8 cellular contexts compared by ENCODE assay signal in the genomic region with DNA sequence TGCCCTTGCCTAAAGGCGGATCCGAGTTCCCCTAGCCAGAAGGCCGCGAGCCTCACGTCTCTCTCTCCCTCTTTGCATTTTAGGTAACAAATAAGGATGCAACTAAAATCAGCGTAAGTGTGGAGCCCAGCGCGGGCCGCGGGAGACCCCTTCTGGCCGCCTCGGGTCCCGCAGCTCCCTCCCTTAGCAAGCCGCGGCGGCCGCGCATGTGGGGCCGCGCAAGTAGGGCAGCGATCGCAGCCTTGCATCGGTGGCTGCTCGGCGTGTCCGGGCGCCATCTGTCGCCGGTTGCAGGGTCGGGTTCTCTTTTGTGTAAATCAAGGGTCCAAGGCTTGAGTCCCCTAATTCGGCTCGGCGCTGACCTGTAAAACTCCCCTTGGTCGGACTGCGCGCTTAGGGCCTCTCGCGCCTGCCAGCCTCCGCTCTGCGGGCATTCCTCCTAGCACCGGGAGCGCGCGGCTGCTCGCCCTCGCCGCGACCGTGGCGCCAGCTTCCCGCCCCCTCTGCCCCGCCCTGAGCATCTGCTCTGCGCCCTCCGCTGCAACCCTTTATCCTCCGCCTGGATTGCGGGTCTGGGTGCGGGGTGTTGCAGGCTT. TPM values are rescaled to one million over a fixed set of nuclear protein-coding genes. Genes with fewer than 3 reads are reported as not detected.
DNase-seq lines count a peak whose midpoint lies in the region; ATAC-seq, FAIRE-seq and TF ChIP-seq lines count a peak whose summit lies in the region.

No MANE protein-coding gene starts in this region.

- H4K8ac ChIP-seq in H1 (ENCODE audit: extremely low read depth, insufficient read depth, low read length), result no peak overlapping the region

- peaks cover 3 to 11% of the 10 kb centered on the region in 2 experiments for H4K20me1 ChIP-seq in H1 (replicated peaks in 1 of 2; ENCODE audit: control insufficient read depth in 1 of 2, insufficient read depth in 2 of 2, low read length in 2 of 2)

- H3K4ac ChIP-seq in H1 (replicated peaks; ENCODE audit: insufficient read length, low read depth, low read length), result no peak overlapping the region

- H3K36me3 ChIP-seq in H1 (ENCODE audit: control insufficient read depth in 2 of 4, insufficient read depth in 4 of 4, low read length in 3 of 4) (no peaks in the 10 kb centered on the region), mesodermal cell (ENCODE audit: control insufficient read depth, insufficient read depth, low read length) (no peaks in the 10 kb centered on the region)

- H3K79me2 ChIP-seq in H1 (ENCODE audit: control insufficient read depth in 1 of 2, insufficient read depth in 2 of 2, low read length in 2 of 2), result no peaks in the 10 kb centered on the region

- no peak overlapping the region for H4K91ac ChIP-seq in H1 (replicated peaks; ENCODE audit: insufficient read length, low read length)

- no peak for TF ChIP-seq POLR2A in H1 (IDR thresholded peaks at IDR 0.05; ENCODE audit: control extremely low read depth in 1 of 2, low read depth in 2 of 2, low read length in 2 of 2)

- no peak overlapping the region for H3K9ac ChIP-seq in H1 (replicated peaks in 1 of 4; ENCODE audit: extremely low read depth in 1 of 4, low read depth in 3 of 4, low read length in 3 of 4)

- H3K4me3 ChIP-seq in H1 (ENCODE audit: extremely low read depth in 1 of 4, insufficient read depth in 2 of 4, low read depth in 3 of 4, low read length in 4 of 4) (peak overlapping the region; percentile 21 to 65 (median 54); a peak in 7 of 8 replicates), mesodermal cell (ENCODE audit: extremely low read depth, insufficient read depth, low read length, poor library complexity, severe bottlenecking) (peak overlapping the region; percentile 24)

- H3K27ac ChIP-seq in H1 (ENCODE audit: low read depth, low read length) (no peak overlapping the region), mesodermal cell (ENCODE audit: low read depth, low read length, severe bottlenecking) (no peak overlapping the region)

- no peak overlapping the region for H2BK20ac ChIP-seq in H1 (ENCODE audit: low read length)

- H3K27me3 ChIP-seq in H1 (replicated peaks in 1 of 4; ENCODE audit: control insufficient read depth in 3 of 4, extremely low read depth in 1 of 4, insufficient read depth in 3 of 4, low read length in 3 of 4), result peaks cover 47 to 83% (median 75%) of the 10 kb centered on the region in 4 experiments

- CTCF ChIA-PET in H1 (lab: Charles Lee; ENCODE audit: partially characterized antibody), result interaction anchor here (0.7 to 5.6 kb wide), 44 partner anchors 8 to 452 kb away, joined by 3 to 42 read pairs (median 4); partner anchors contain the start of gene POP4

- POLR2A ChIA-PET in H1 (lab: Charles Lee; ENCODE audit: partially characterized antibody), result interaction anchor here (1.0 to 1.3 kb wide), 2 partner anchors 11 to 77 kb away, joined by 3 read pairs; no protein-coding TSS in a partner anchor

- peak; percentile 72 to 82 (median 76) for TF ChIP-seq CTCF in H1 (IDR thresholded peaks at IDR 0.05; ENCODE audit: control extremely low read depth in 1 of 3, insufficient read depth in 1 of 3, low read depth in 1 of 3, low read length in 3 of 3)

- ATAC-seq in GM21390 (IDR thresholded peaks at IDR 0.05; ENCODE audit: unreplicated experiment), result peak; percentile 67
- ATAC-seq in GM21529 (IDR thresholded peaks at IDR 0.05; ENCODE audit: unreplicated experiment), result no peak

- no peak overlapping the region for H3K14ac ChIP-seq in H1 (ENCODE audit: insufficient read length)

- WGBS in H1 (ENCODE audit: extremely low coverage in 1 of 2, insufficient coverage in 1 of 2, insufficient read length in 1 of 2, insufficient replicate concordance in 2 of 2, low coverage in 1 of 2, low lambda C conversion rate in 2 of 2, missing lambda C conversion rate in 1 of 2), 2 experiments, result 1% methylated on average over 50 of the region's 57 CpGs; no CpG with 5 or more reads in 1 of the 2 experiments
- 0 to 1% methylated on average over 42 to 51 of the region's 57 CpGs for WGBS in mesodermal cell (ENCODE audit: insufficient coverage in 2 of 2), 2 experiments

- no peak for TF ChIP-seq EP300 in H1 (IDR thresholded peaks at IDR 0.05; ENCODE audit: borderline replicate concordance in 1 of 2, low read depth in 2 of 2, low read length in 2 of 2)

- H3K56ac ChIP-seq in H1 (replicated peaks; ENCODE audit: insufficient read length, low read depth, low read length), result no peak overlapping the region

- DNase-seq in CD1c-positive myeloid dendritic cell (ENCODE audit: extremely low spot score), result peak; percentile 35
- DNase-seq in NCI-H146 treated with DMSO at 0.1 percent for 48 hours (lab: John Stamatoyannopoulos, UW; ENCODE audit: unreplicated experiment), result peak; percentile 17
- DNase-seq in activated CD4-positive, alpha-beta T cell treated with anti-CD3 and anti-CD28 coated beads, Interleukin-2, amount 50 U/mL, for 48 hours, result peak; percentile 77 to 78
- peak; percentile 75 to 91 for DNase-seq in H1 (ENCODE audit: low read depth in 1 of 2, low spot score in 2 of 2)
- peak; percentile 73 to 74 for DNase-seq in stimulated activated CD8-positive, alpha-beta memory T cell treated with anti-CD3 and anti-CD28 coated beads, Interleukin-15, amount 100 ng/mL, for 48 hours (ENCODE audit: low read depth in 2 of 2)

- no peak overlapping the region for H3K23ac ChIP-seq in H1 (ENCODE audit: insufficient read length)

- peaks cover 6 to 45% (median 12%) of the 10 kb centered on the region in 4 experiments; a peak in 6 of 7 replicates for H3K4me1 ChIP-seq in H1 (replicated peaks in 1 of 4; ENCODE audit: control insufficient read depth in 3 of 4, insufficient read depth in 4 of 4, low read length in 3 of 4)
- peaks cover 4% of the 10 kb centered on the region for H3K4me1 ChIP-seq in mesodermal cell (ENCODE audit: control insufficient read depth, insufficient read depth, low read length, poor library complexity, severe bottlenecking)

- peaks cover 41% of the 10 kb centered on the region for H3K23me2 ChIP-seq in H1 (ENCODE audit: low read depth, low read length)

- H2BK120ac ChIP-seq in H1 (replicated peaks; ENCODE audit: low read depth, low read length), result no peak overlapping the region

- H2AK5ac ChIP-seq in H1 (ENCODE audit: low read depth, low read length), result no peak overlapping the region

- peak overlapping the region; percentile 79 to 81 for H3K4me2 ChIP-seq in H1 (ENCODE audit: insufficient read depth in 1 of 2, low read depth in 2 of 2, low read length in 2 of 2)

- peak overlapping the region; percentile 60 for H3K18ac ChIP-seq in H1 (ENCODE audit: extremely low read depth, low read length)

- no peak overlapping the region for H2BK5ac ChIP-seq in H1 (ENCODE audit: low read depth, low read length)

- H3K9me3 ChIP-seq in H1 (ENCODE audit: insufficient read depth in 2 of 2, low read depth in 1 of 2, low read length in 1 of 2) (no peaks in the 10 kb centered on the region; a peak in 1 of 4 replicates), mesodermal cell (ENCODE audit: control insufficient read depth, low read length) (no peaks in the 10 kb centered on the region)

- no peaks in the 10 kb centered on the region for H3K79me1 ChIP-seq in H1 (ENCODE audit: low read depth, low read length)

- no peak overlapping the region for H2BK15ac ChIP-seq in H1 (ENCODE audit: low read length)

- H2BK12ac ChIP-seq in H1 (ENCODE audit: low read depth, low read length), result no peak overlapping the region

- TF ChIP-seq RAD21 in H1 (IDR thresholded peaks at IDR 0.05 in 1 of 2, conservative IDR thresholded peaks at IDR 0.05 in 1 of 2; ENCODE audit: low read depth in 2 of 2, low read length in 2 of 2), result peak; percentile 87 to 89

- no peak overlapping the region for H4K5ac ChIP-seq in H1 (ENCODE audit: insufficient read length, low read depth, low read length)

- FAIRE-seq in H1 (lab: Jason Lieb, UNC), result no peak

- 0 out of 2 replicates have a peak overlapping the region, but pooled peaks have one; percentile 25 for H2AFZ ChIP-seq in H1 (ENCODE audit: low read length)

TF ChIP-seq in H1, 55 proteins besides CTCF, POLR2A, EP300 and RAD21 (continues in another document):
- no peak for TF ChIP-seq PHF8 (conservative IDR thresholded peaks at IDR 0.05; ENCODE audit: low read depth, low read length)
- peak; percentile 67; the same call in 1 of the 2 replicates for TF ChIP-seq MAX (IDR thresholded peaks at IDR 0.05)
- peak; percentile 41; the same call in 1 of the 2 replicates for TF ChIP-seq TBP (IDR thresholded peaks at IDR 0.05; ENCODE audit: low read depth, low read length)
- TF ChIP-seq BRCA1 (IDR thresholded peaks at IDR 0.05; ENCODE audit: low read depth, low read length), result no peak
- TF ChIP-seq EZH2 (IDR thresholded peaks at IDR 0.05; ENCODE audit: low read depth, low read length, severe bottlenecking), result no peak
- TF ChIP-seq, protein P1, sequence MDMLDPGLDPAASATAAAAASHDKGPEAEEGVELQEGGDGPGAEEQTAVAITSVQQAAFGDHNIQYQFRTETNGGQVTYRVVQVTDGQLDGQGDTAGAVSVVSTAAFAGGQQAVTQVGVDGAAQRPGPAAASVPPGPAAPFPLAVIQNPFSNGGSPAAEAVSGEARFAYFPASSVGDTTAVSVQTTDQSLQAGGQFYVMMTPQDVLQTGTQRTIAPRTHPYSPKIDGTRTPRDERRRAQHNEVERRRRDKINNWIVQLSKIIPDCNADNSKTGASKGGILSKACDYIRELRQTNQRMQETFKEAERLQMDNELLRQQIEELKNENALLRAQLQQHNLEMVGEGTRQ (IDR thresholded peaks at IDR 0.05; ENCODE audit: low read length), result no peak
- peak; percentile 81 for TF ChIP-seq KDM4A (IDR thresholded peaks at IDR 0.05; ENCODE audit: low read depth, low read length, severe bottlenecking)
- TF ChIP-seq POLR2AphosphoS5 (IDR thresholded peaks at IDR 0.05; ENCODE audit: low read depth, low read length), result no peak
- TF ChIP-seq CEBPB (IDR thresholded peaks at IDR 0.05; ENCODE audit: low read depth, low read length), result no peak
- TF ChIP-seq FOSL1 (IDR thresholded peaks at IDR 0.05; ENCODE audit: insufficient read depth, low read depth, low read length), result no peak
- no peak for TF ChIP-seq POU5F1 (IDR thresholded peaks at IDR 0.05; ENCODE audit: low read depth, low read length)

RNA-seq across cellular contexts. Expression of gene VSTM2B, which starts 2.7 kb away (rescaled TPM):
- total RNA-seq in H1 (2021; fragmentation: NEBNext Ultra II Directional; extraction: Animal tissue kit (Norgen Biotek cat#: 25700)), result 1.2 and 1.5 TPM in 2 replicates
- polyA plus RNA-seq in H1 (2011; rRNA removed), result 0.82 and 1.6 TPM in 2 replicates
- 1.6 TPM for polyA plus RNA-seq in H1 (2011; cell fraction: cytosol; rRNA removed)
- 0.84 TPM for polyA plus RNA-seq in H1 (2011; cell fraction: nucleus; rRNA removed)
- 0.23 to 0.97 TPM (median 0.69 TPM) in 4 replicates for polyA plus RNA-seq in H1 (2012, experiment 1 of 2)
- 0.34 TPM for polyA plus RNA-seq in H1 (2012, experiment 2 of 2)
- 0.67 TPM for polyA plus RNA-seq in H1 (2013, experiment 1 of 2)
- polyA plus RNA-seq in H1 (2013, experiment 2 of 2), result 0.55 TPM
- not detected in 2 replicates for polyA minus RNA-seq in H1 (2011; rRNA and poly(A)+ RNA removed)
- polyA minus RNA-seq in H1 (2011; cell fraction: cytosol; rRNA and poly(A)+ RNA removed), result 1.0 TPM
- polyA minus RNA-seq in H1 (2011; cell fraction: nucleus; rRNA and poly(A)+ RNA removed), result 0.80 TPM
- polyA plus RNA-seq in mesodermal cell (2013, experiment 1 of 2), result not detected
- polyA plus RNA-seq in mesodermal cell (2013, experiment 2 of 2), result not detected

Comparison
In these comparisons a context has a peak if more than half of its experiments do, and no peak if none do; other contexts are left out.
1. DNase-seq: peak in every context shown above with its lines; median percentile 83 in H1; 78 in activated CD4-positive, alpha-beta T cell treated with anti-CD3 and anti-CD28 coated beads, Interleukin-2, amount 50 U/mL, for 48 hours; 74 in stimulated activated CD8-positive, alpha-beta memory T cell treated with anti-CD3 and anti-CD28 coated beads, Interleukin-15, amount 100 ng/mL, for 48 hours; 35 in CD1c-positive myeloid dendritic cell; 17 in NCI-H146 treated with DMSO at 0.1 percent for 48 hours.